In the genomic region with DNA sequence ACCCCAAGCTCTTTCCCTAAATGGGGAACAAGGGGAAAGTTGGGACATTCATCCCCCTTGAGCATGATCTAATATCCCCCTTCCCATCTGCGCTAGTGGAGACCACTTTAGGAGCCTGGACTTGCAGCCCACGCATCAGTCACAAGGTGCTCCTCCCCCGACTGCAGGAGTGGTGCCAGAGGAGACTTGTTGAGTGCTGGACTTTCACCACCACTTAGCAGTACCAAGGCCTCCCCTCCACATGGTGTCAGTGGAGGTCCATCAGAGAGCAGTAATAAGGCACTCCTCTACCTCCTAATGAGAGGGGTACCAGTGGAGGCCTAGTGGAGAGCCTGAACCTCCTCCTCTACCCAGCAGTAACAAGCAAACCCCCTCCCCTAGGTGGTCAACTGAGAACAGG, we compare ENCODE assay signal across 8 cellular contexts. TPM values are rescaled to one million over a fixed set of nuclear protein-coding genes. Genes with fewer than 3 reads are reported as not detected.
A peak's percentile ranks its signal among the peaks of the same experiment; 100 is the strongest.
DNase-seq lines count a peak whose midpoint lies in the region; TF ChIP-seq lines count a peak whose summit lies in the region.

No MANE protein-coding gene starts in this region.

- H3K56ac ChIP-seq in H9 (ENCODE audit: insufficient read length, low read depth, low read length): no peak overlapping the region

- TF ChIP-seq CTCF in GM12872 (IDR thresholded peaks at IDR 0.05; ENCODE audit: insufficient read depth, low read depth, low read length): peak; percentile 69
- peak; percentile 61; the same call in 2 of the 3 replicates for TF ChIP-seq CTCF in H9 (conservative IDR thresholded peaks at IDR 0.05)
- peak; percentile 61 for TF ChIP-seq CTCF in OCI-LY3 (IDR thresholded peaks at IDR 0.05; ENCODE audit: low read depth, low read length)
- peak; percentile 4 for TF ChIP-seq CTCF in epithelial cell of esophagus (IDR thresholded peaks at IDR 0.05; ENCODE audit: insufficient read depth, low read depth, low read length, missing control alignments)
- TF ChIP-seq CTCF in tibial nerve (IDR thresholded peaks at IDR 0.05): no peak

- no peak overlapping the region for H2AK5ac ChIP-seq in H9 (ENCODE audit: insufficient read length, low read length)

- no peak overlapping the region for H3K27ac ChIP-seq in H9 (ENCODE audit: insufficient read length, low read depth, low read length)
- H3K27ac ChIP-seq in OCI-LY3 (ENCODE audit: low read length): no peak overlapping the region
- peak overlapping the region in 2 of 4 donors; percentile 75 to 79 for H3K27ac ChIP-seq in tibial nerve

- TF ChIP-seq POLR2A in tibial nerve (IDR thresholded peaks at IDR 0.05): no peak

- no peak overlapping the region for H3K14ac ChIP-seq in H9 (ENCODE audit: insufficient read depth, low read length)

- no peaks in the 10 kb centered on the region for H3K23me2 ChIP-seq in H9 (ENCODE audit: insufficient read length, low read depth, low read length, poor library complexity, severe bottlenecking)

- H3K9me3 Mint-ChIP-seq in H9: no peaks in the 10 kb centered on the region

- no peak overlapping the region for H2BK20ac ChIP-seq in H9 (ENCODE audit: low read depth, low read length, poor library complexity, severe bottlenecking)

- TF ChIP-seq EP300 in tibial nerve (IDR thresholded peaks at IDR 0.05): no peak

- no peak overlapping the region for H2BK5ac ChIP-seq in H9 (ENCODE audit: insufficient read length, low read length)

- H4K8ac ChIP-seq in H9 (replicated peaks; ENCODE audit: insufficient read length, low read depth, low read length): no peak overlapping the region

- H3K4me1 ChIP-seq in H9 (ENCODE audit: insufficient read depth, low read length) (no peaks in the 10 kb centered on the region), OCI-LY3 (ENCODE audit: low read length) (no peaks in the 10 kb centered on the region), tibial nerve (peaks cover 0 to 18% (median 5%) of the 10 kb centered on the region in 4 donors)

- no peak overlapping the region for H2BK15ac ChIP-seq in H9 (ENCODE audit: low read depth, low read length)

- H3K27me3 Mint-ChIP-seq in H9 (ENCODE audit: low read depth): peaks cover 1% of the 10 kb centered on the region; the same call in 1 of the 2 replicates

- no peak overlapping the region for H3T11ph ChIP-seq in H9 (ENCODE audit: low read length)

- H3K36me3 ChIP-seq in OCI-LY3 (replicated peaks; ENCODE audit: low read depth, low read length) (no peaks in the 10 kb centered on the region), tibial nerve (peaks cover 0 to 19% (median 0%) of the 10 kb centered on the region in 3 donors)

- H3K18ac ChIP-seq in H9 (ENCODE audit: insufficient read length, low read depth, low read length): no peak overlapping the region

- H3K4me1 Mint-ChIP-seq in H9: peaks cover 5 to 7% of the 10 kb centered on the region in 2 experiments

- no CpG with 5 or more reads among the region's 3 CpGs for WGBS in H9 (ENCODE audit: extremely low coverage, insufficient read length, low lambda C conversion rate)
- 59 to 93% methylated on average over 3 of the region's 3 CpGs for WGBS in tibial nerve, 2 donors

- H3K4me3 Mint-ChIP-seq in H9: no peak overlapping the region

- H3K9me3 ChIP-seq in H9 (ENCODE audit: control insufficient read depth, low read depth, low read length) (no peaks in the 10 kb centered on the region), OCI-LY3 (ENCODE audit: insufficient read depth, low read length) (no peaks in the 10 kb centered on the region), tibial nerve (no peaks in the 10 kb centered on the region)

- H4K5ac ChIP-seq in H9 (ENCODE audit: insufficient read length, low read depth, low read length): no peak overlapping the region

- no peaks in the 10 kb centered on the region for H3K79me2 ChIP-seq in H9 (ENCODE audit: insufficient read depth, low read length)
- no peaks in the 10 kb centered on the region for H3K79me2 ChIP-seq in OCI-LY3 (ENCODE audit: low read length)

- H4K20me1 ChIP-seq in H9 (ENCODE audit: control insufficient read depth, insufficient read depth, insufficient read length) (no peaks in the 10 kb centered on the region), OCI-LY3 (ENCODE audit: insufficient read depth, low read length) (no peaks in the 10 kb centered on the region)

- no peaks in the 10 kb centered on the region for H3K79me1 ChIP-seq in H9 (ENCODE audit: insufficient read depth, low read depth, low read length, poor library complexity, severe bottlenecking)

- no peaks in the 10 kb centered on the region for H3K36me3 Mint-ChIP-seq in H9 (ENCODE audit: insufficient read depth in 1 of 3, low read depth in 3 of 3)

- H3K4me3 ChIP-seq in OCI-LY3 (ENCODE audit: low read length) (no peak overlapping the region), epithelial cell of esophagus (ENCODE audit: low read length) (no peak overlapping the region), tibial nerve (no peak overlapping the region)

- no peak overlapping the region for H4K91ac ChIP-seq in H9 (ENCODE audit: insufficient read length, low read depth, low read length)

- H3K27ac Mint-ChIP-seq in H9: no peak overlapping the region; a peak in 1 of 7 replicates

- H3K23ac ChIP-seq in H9 (ENCODE audit: insufficient read length, low read depth, low read length): no peak overlapping the region

- no peaks in the 10 kb centered on the region for H3K27me3 ChIP-seq in H9 (ENCODE audit: insufficient read depth, low read length)
- H3K27me3 ChIP-seq in OCI-LY3 (ENCODE audit: low read depth, low read length): no peaks in the 10 kb centered on the region
- no peaks in the 10 kb centered on the region for H3K27me3 ChIP-seq in tibial nerve

- H2BK12ac ChIP-seq in H9 (ENCODE audit: insufficient read length, low read depth, low read length): no peak overlapping the region

- H3K4ac ChIP-seq in H9 (ENCODE audit: low read depth, low read length): no peak overlapping the region

- H2BK120ac ChIP-seq in H9 (ENCODE audit: low read depth, low read length, poor library complexity, severe bottlenecking): no peak overlapping the region

- H2AFZ ChIP-seq in H9 (ENCODE audit: low read length) (no peak overlapping the region), OCI-LY3 (ENCODE audit: low read depth, low read length) (no peak overlapping the region)

- DNase-seq in H9 (peak; percentile 78), epithelial cell of esophagus (ENCODE audit: low read depth) (peak; percentile 8), DMS153 (lab: John Stamatoyannopoulos, UW) (no peak), COR-L47 (lab: John Stamatoyannopoulos, UW) (no peak), kidney tubule cell (ENCODE audit: low spot score) (no peak), tibial nerve (ENCODE audit: low spot score in 2 of 2) (no peak)

- H3K4me2 ChIP-seq in H9 (ENCODE audit: insufficient read depth, insufficient read length, low read length): no peak overlapping the region
- no peak overlapping the region for H3K4me2 ChIP-seq in OCI-LY3 (ENCODE audit: low read length)

- H3K9ac ChIP-seq in H9 (ENCODE audit: extremely low read depth, insufficient read length, low read length): no peak overlapping the region
- no peak overlapping the region for H3K9ac ChIP-seq in OCI-LY3 (ENCODE audit: low read length)

RNA-seq across cellular contexts. Expression of a gene that starts 22.5 kb away (rescaled TPM):
- total RNA-seq in H9 (2021): 5.4 and 6.0 TPM in 2 replicates
- 100 to 1,000 TPM in 3 of 4 donors, 10 to 100 TPM in 1; 89.4 to 152 (median 107) TPM for total RNA-seq in tibial nerve

RNA-seq across cellular contexts. Expression of a gene that starts 22.7 kb away (rescaled TPM):
- total RNA-seq in H9 (2021) (4.9 and 5.7 TPM in 2 replicates), tibial nerve (10 to 100 TPM in 3 of 4 donors, 1 to 10 TPM in 1; 9.2 to 16.5 (median 13.0) TPM)

Comparison
In these comparisons a context has a peak if more than half of its experiments do, and no peak if none do; other contexts are left out.
1. CTCF ChIP-seq: peak in GM12872 (single experiment), H9 (single experiment), OCI-LY3 (single experiment) and epithelial cell of esophagus (single experiment); none in tibial nerve (0 of 5).
2. DNase-seq: peak in H9 (single experiment) and epithelial cell of esophagus (single experiment); none in DMS153 (single experiment), COR-L47 (single experiment), kidney tubule cell (single experiment) and tibial nerve (0 of 2).
3. RNA of a gene that starts 22.5 kb away (total RNA-seq): 89.4 to 152 TPM in tibial nerve; 5.4 to 6.0 TPM in H9; every median in the first group is over 10 times any median in the second.